Comparison of ENCODE assay signal across 11 cellular contexts in genomic region chr16:84818989-84819643, GRCh38. TPM values are rescaled to one million over a fixed set of nuclear protein-coding genes. Genes with fewer than 3 reads are reported as not detected.
DNase-seq lines count a peak whose midpoint lies in the region; ATAC-seq and TF ChIP-seq lines count a peak whose summit lies in the region.
"Had no signal": no experiment of that assay in that cellular context is flagged by ENCODE, and none has a peak within 500 bp of the region (broad histone marks: within the 10 kb centered on the region; RNA-seq: fewer than 3 reads in every experiment).

No MANE protein-coding gene starts in this region.

- no peaks in the 10 kb centered on the region for H3K36me3 ChIP-seq in MM.1S (replicated peaks; ENCODE audit: insufficient read depth, low read length)
- H3K36me3 ChIP-seq in neutrophil, result peaks cover 18% of the 10 kb centered on the region
- H3K36me3 ChIP-seq: SJSA1 had no signal

- TF ChIP-seq CTCF in AG04450 (IDR thresholded peaks at IDR 0.05; ENCODE audit: low read depth, low read length) (no peak), MM.1S (IDR thresholded peaks at IDR 0.05; ENCODE audit: low read length) (no peak), fibroblast of mammary gland (conservative IDR thresholded peaks at IDR 0.05; ENCODE audit: control insufficient read depth, insufficient read depth, low read depth, low read length) (no peak), neutrophil (IDR thresholded peaks at IDR 0.05) (no peak)

- no peaks in the 10 kb centered on the region for H4K20me1 ChIP-seq in MM.1S (ENCODE audit: insufficient read depth, low read length)

- no peaks in the 10 kb centered on the region for H3K79me2 ChIP-seq in MM.1S (ENCODE audit: low read length)

- H3K9me3 ChIP-seq in AG04450 (ENCODE audit: control insufficient read depth, insufficient read depth, low read length), result no peaks in the 10 kb centered on the region; the same call in 1 of the 2 replicates
- H3K9me3 ChIP-seq in MM.1S (replicated peaks; ENCODE audit: insufficient read depth, low read length), result no peaks in the 10 kb centered on the region
- no peaks in the 10 kb centered on the region for H3K9me3 ChIP-seq in neutrophil
- H3K9me3 ChIP-seq: SJSA1 had no signal

- no peak overlapping the region for H3K4me3 Mint-ChIP-seq in activated naive CD4-positive, alpha-beta T cell treated with anti-CD3 and anti-CD28 coated beads, Interleukin-2, amount 10 ng/mL, durations not matched to agents 7 days and 5 days

- DNase-seq in AG04450 (ENCODE audit: low read depth, low spot score) (no peak), MM.1S (no peak), fibroblast of mammary gland (ENCODE audit: low read depth) (no peak)
- DNase-seq in activated naive CD4-positive, alpha-beta T cell treated with anti-CD3 and anti-CD28 coated beads, Interleukin-2, amount 10 ng/mL, durations not matched to agents 7 days and 5 days, result no peak

- H3K4me1 ChIP-seq in MM.1S (ENCODE audit: low read length) (no peaks in the 10 kb centered on the region), neutrophil (ENCODE audit: control insufficient read depth in 1 of 2, insufficient read depth in 1 of 2, low read depth in 1 of 2, low read length in 1 of 2) (peaks cover 65% of the 10 kb centered on the region in 2 experiments)

- H2AFZ ChIP-seq in MM.1S (ENCODE audit: low read length), result no peak overlapping the region

- H3K27me3 ChIP-seq in AG04450 (ENCODE audit: control insufficient read depth, insufficient read depth, low read length) (no peaks in the 10 kb centered on the region), MM.1S (replicated peaks; ENCODE audit: insufficient read depth, low read length) (peaks cover 54% of the 10 kb centered on the region), neutrophil (peaks cover 8% of the 10 kb centered on the region)

- no peaks in the 10 kb centered on the region for H3K9me2 ChIP-seq in MM.1S (replicated peaks; ENCODE audit: insufficient read depth, low read length)

- peaks cover 97% of the 10 kb centered on the region for H3K27me3 Mint-ChIP-seq in activated naive CD4-positive, alpha-beta T cell treated with anti-CD3 and anti-CD28 coated beads, Interleukin-2, amount 10 ng/mL, durations not matched to agents 7 days and 5 days

- CTCF ChIA-PET in AG04450 (lab: Charles Lee), result interaction anchor here (0.9 kb wide), 1 partner anchor 64 kb away, joined by 5 read pairs; no protein-coding TSS in a partner anchor
- CTCF ChIA-PET in activated naive CD4-positive, alpha-beta T cell treated with anti-CD3 and anti-CD28 coated beads, Interleukin-2, amount 10 ng/mL, durations not matched to agents 7 days and 5 days (lab: Charles Lee), result interaction anchor here (1.0 kb wide), 1 partner anchor 10 kb away, joined by 3 read pairs; no protein-coding TSS in a partner anchor

- H3K4me2 ChIP-seq in MM.1S (ENCODE audit: low read depth, low read length), result peak overlapping the region; percentile 43; the same call in 1 of the 2 replicates

- H3K9ac ChIP-seq in MM.1S (ENCODE audit: low read length), result no peak overlapping the region

- peaks cover 9% of the 10 kb centered on the region for H3K4me1 Mint-ChIP-seq in activated naive CD4-positive, alpha-beta T cell treated with anti-CD3 and anti-CD28 coated beads, Interleukin-2, amount 10 ng/mL, durations not matched to agents 7 days and 5 days

- H3F3A ChIP-seq in MM.1S (ENCODE audit: insufficient read depth, low read length), result no peaks in the 10 kb centered on the region

- no peaks in the 10 kb centered on the region for H3K36me3 Mint-ChIP-seq in activated naive CD4-positive, alpha-beta T cell treated with anti-CD3 and anti-CD28 coated beads, Interleukin-2, amount 10 ng/mL, durations not matched to agents 7 days and 5 days
- H3K36me3 Mint-ChIP-seq: stimulated activated memory B cell treated with anti-CD40 and anti-IgM and Interleukin-4, amounts not matched to agents 10 μg/mL and 1 μg/mL and 100 μg/mL, for 72 hours had no signal

- POLR2A ChIA-PET in AG04450 (lab: Yijun Ruan, JAX), result interaction anchor here (0.5 to 4.0 kb wide), 26 partner anchors 8 to 191 kb away, joined by 3 to 70 read pairs (median 8); no protein-coding TSS in a partner anchor

- no peak overlapping the region for H3K27ac Mint-ChIP-seq in activated naive CD4-positive, alpha-beta T cell treated with anti-CD3 and anti-CD28 coated beads, Interleukin-2, amount 10 ng/mL, durations not matched to agents 7 days and 5 days
- H3K27ac Mint-ChIP-seq: stimulated activated memory B cell treated with anti-CD40 and anti-IgM and Interleukin-4, amounts not matched to agents 10 μg/mL and 1 μg/mL and 100 μg/mL, for 72 hours had no signal

- H3K9me3 Mint-ChIP-seq in activated naive CD4-positive, alpha-beta T cell treated with anti-CD3 and anti-CD28 coated beads, Interleukin-2, amount 10 ng/mL, durations not matched to agents 7 days and 5 days, result no peaks in the 10 kb centered on the region
- H3K9me3 Mint-ChIP-seq: central memory CD8-positive, alpha-beta T cell had no signal

- H3K4me3 ChIP-seq in AG04450 (ENCODE audit: low read depth, low read length), result peak overlapping the region; percentile 40
- H3K4me3 ChIP-seq in MM.1S (ENCODE audit: low read length), result no peak overlapping the region
- peak overlapping the region; percentile 20 for H3K4me3 ChIP-seq in fibroblast of mammary gland (ENCODE audit: control insufficient read depth, low read depth, low read length)
- H3K4me3 ChIP-seq in neutrophil (ENCODE audit: low read depth in 1 of 2, low read length in 1 of 2), result peak overlapping the region; percentile 75 to 81

- H3K27ac ChIP-seq in AG04450 (ENCODE audit: low read depth, low read length), result no peak overlapping the region
- H3K27ac ChIP-seq in MM.1S (ENCODE audit: low read length), result no peak overlapping the region
- no peak overlapping the region for H3K27ac ChIP-seq in neutrophil
- H3K27ac ChIP-seq: SJSA1 had no signal

- ATAC-seq in HG02610 (IDR thresholded peaks at IDR 0.05; ENCODE audit: unreplicated experiment) (no peak), HG03135 (IDR thresholded peaks at IDR 0.05; ENCODE audit: unreplicated experiment) (no peak), GM19467 (IDR thresholded peaks at IDR 0.05; ENCODE audit: unreplicated experiment) (no peak)

RNA-seq across cellular contexts. Expression of gene CRISPLD2, which starts 0.7 kb away (rescaled TPM):
- 91.5 and 103 TPM in 2 replicates for polyA plus RNA-seq in AG04450 (2011; rRNA removed)
- polyA minus RNA-seq in AG04450 (2011; rRNA and poly(A)+ RNA removed), result 186 and 231 TPM in 2 replicates
